In the genomic region with DNA sequence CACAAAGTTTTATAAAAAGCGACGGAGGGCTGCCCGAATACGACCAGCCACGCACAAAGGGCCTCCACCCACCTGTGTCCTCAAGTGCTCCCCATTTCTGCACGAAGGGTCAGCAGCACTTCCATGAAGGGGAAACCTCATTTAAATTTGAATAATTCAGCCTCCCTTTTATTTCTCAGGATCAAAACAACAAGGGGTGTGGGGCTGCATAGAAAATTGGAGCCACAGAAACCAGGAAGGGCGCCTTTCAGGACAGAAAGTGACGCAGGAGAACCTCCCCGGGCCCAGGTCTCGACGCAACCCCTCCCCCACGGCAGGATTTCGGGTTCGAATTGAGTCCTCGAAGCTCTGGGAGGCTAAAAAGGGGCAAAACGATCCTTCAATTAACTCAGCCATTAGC, we compare ENCODE assay signal across 10 cellular contexts. TPM values are rescaled to one million over a fixed set of nuclear protein-coding genes. Genes with fewer than 3 reads are reported as not detected.
DNase-seq lines count a peak whose midpoint lies in the region; ATAC-seq lines count a peak whose summit lies in the region.
"Had no signal": no experiment of that assay in that cellular context is flagged by ENCODE, and none has a peak within 500 bp of the region (broad histone marks: within the 10 kb centered on the region; RNA-seq: fewer than 3 reads in every experiment).

No MANE protein-coding gene starts in this region.

- H3K27ac ChIP-seq in SK-N-MC = peak overlapping the region; percentile 25; the same call in 1 of the 2 replicates

- H3K36me3 ChIP-seq in ES-I3 (ENCODE audit: insufficient read depth, low read length) (no peaks in the 10 kb centered on the region), SK-N-MC (ENCODE audit: insufficient read depth, low read length) (no peaks in the 10 kb centered on the region)

- peak overlapping the region; percentile 97 for H3K4me3 ChIP-seq in SK-N-MC

- intact Hi-C loops in left ventricle myocardium superior (cut with micrococcal nuclease) = no loop called here
- intact Hi-C loops in posterior vena cava (cut with DNase I) = loop anchor here in 1 of 2 donors (5.0 kb wide), 1 partner anchor 107 kb away; no protein-coding TSS in a partner anchor

- ATAC-seq in left ventricle myocardium superior (no peak), HG02798 (IDR thresholded peaks at IDR 0.05; ENCODE audit: poor library complexity, unreplicated experiment) (no peak)
- ATAC-seq: esophagus mucosa had no signal

- H3K9ac ChIP-seq in ES-I3 (ENCODE audit: low read depth, low read length) (peak overlapping the region; percentile 76; the same call in 1 of the 2 replicates), SK-N-MC (ENCODE audit: insufficient read length) (peak overlapping the region; percentile 73)

- peaks cover 22% of the 10 kb centered on the region for H3K4me1 ChIP-seq in ES-I3 (ENCODE audit: insufficient read depth, low read length)

- no peak for DNase-seq in SK-N-MC (ENCODE audit: low read depth, low spot score)
- DNase-seq in left ventricle myocardium superior = peak; percentile 31
- peak; percentile 67 for DNase-seq in putamen (ENCODE audit: low spot score)
- DNase-seq in EL = no peak
- DNase-seq in posterior vena cava (ENCODE audit: low spot score) = no peak
- DNase-seq in SKM-1 (lab: John Stamatoyannopoulos, UW; ENCODE audit: unreplicated experiment) = no peak
- DNase-seq: NCI-H1930 had no signal

- H3K9me3 ChIP-seq in ES-I3 (ENCODE audit: control insufficient read depth, insufficient read depth, low read length) (no peaks in the 10 kb centered on the region), SK-N-MC (ENCODE audit: low read depth, low read length) (no peaks in the 10 kb centered on the region)

RNA-seq across cellular contexts. Expression of a gene that starts 2.1 kb away (rescaled TPM):
- total RNA-seq in left ventricle myocardium superior (4.0 TPM), posterior vena cava (1 to 10 TPM; 5.6 to 9.0 TPM)

RNA-seq across cellular contexts. Expression of a gene that starts 22.4 kb away (rescaled TPM):
- total RNA-seq in left ventricle myocardium superior (19.3 TPM), posterior vena cava (1 to 10 TPM; 5.3 to 7.0 TPM)

RNA-seq across cellular contexts. Expression of a gene that starts 44.8 kb away (rescaled TPM):
- total RNA-seq in left ventricle myocardium superior = 43.6 TPM
- total RNA-seq in posterior vena cava = 10 to 100 TPM; 33.3 to 36.7 TPM

RNA-seq across cellular contexts. Expression of a gene that starts 48.9 kb away (rescaled TPM):
- total RNA-seq in left ventricle myocardium superior = 0.69 TPM
- not detected for total RNA-seq in posterior vena cava
- total RNA-seq: esophagus mucosa had no signal

RNA-seq across cellular contexts. Expression of a gene that starts 58.9 kb away (rescaled TPM):
- total RNA-seq in left ventricle myocardium superior (439 TPM), posterior vena cava (100 to 1,000 TPM; 178 to 185 TPM)

Comparison
In these comparisons a context has a peak if more than half of its experiments do, and no peak if none do; other contexts are left out.
1. DNase-seq: peak in left ventricle myocardium superior (single experiment) and putamen (single experiment); none in SK-N-MC (single experiment), EL (single experiment), posterior vena cava (single experiment) and SKM-1 (single experiment).